1 cellular context compared by ENCODE assay signal in the genomic region with DNA sequence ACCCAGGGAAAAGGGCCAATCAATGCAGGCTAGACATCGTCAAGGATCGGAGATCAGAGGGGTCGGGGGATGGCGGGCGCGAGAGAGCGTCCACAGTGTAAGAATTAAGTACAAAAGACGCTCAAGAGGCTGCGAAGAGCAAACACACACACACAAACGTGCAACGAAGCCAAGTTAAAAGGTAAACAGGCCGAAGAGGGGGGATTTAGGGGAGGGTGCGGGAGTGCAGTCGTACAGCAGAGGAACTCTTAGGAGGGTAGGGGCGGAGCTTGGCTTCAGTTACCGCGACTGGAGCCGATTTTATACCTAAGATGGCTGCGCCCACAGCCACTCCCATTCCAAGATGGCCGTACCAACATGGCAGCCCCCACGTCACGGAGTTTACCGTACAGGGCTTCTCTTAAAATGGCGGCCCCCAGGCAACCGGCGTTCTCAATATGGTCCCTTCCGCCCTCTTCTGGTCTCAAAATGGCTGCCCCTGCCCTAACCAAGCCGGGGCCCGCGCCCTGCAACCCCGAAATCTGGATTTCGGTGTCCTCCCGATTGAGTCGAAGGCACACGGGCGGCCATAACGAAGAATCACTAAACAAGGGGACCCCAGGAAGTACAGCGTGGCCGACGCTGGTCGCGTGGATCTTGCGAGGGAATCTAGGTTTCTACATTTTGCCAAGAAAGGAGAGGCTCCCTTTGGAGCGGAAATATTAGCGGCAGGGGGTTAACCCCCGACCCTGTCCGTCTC.
TF ChIP-seq lines count a peak whose summit lies in the region.

No MANE protein-coding gene starts in this region.

TF ChIP-seq in GM12878, 131 proteins besides CTCF, POLR2A, EP300 and RAD21 (continues in another document):
- TF ChIP-seq SPI1 (IDR thresholded peaks at IDR 0.05; ENCODE audit: borderline replicate concordance, insufficient read depth, low read depth, low read length) (peak; percentile 41; the same call in 1 of the 2 replicates), BHLHE40 (IDR thresholded peaks at IDR 0.05; ENCODE audit: borderline replicate concordance in 1 of 2, low read depth in 2 of 2, low read length in 1 of 2) (peak in 1 of 2 experiments; percentile 13; a peak in 1 of 4 replicates), ZNF217 (IDR thresholded peaks at IDR 0.05) (no peak), POLR2AphosphoS2 (IDR thresholded peaks at IDR 0.05; ENCODE audit: low read depth, low read length) (peak; percentile 93), SP1 (IDR thresholded peaks at IDR 0.05; ENCODE audit: low read depth, low read length) (peak; percentile 64), IKZF2 (IDR thresholded peaks at IDR 0.05) (0 out of 4 replicates have a peak, but pooled peaks of 1 of the 2 experiments have one; percentile 33), ZNF384 (IDR thresholded peaks at IDR 0.05; ENCODE audit: borderline replicate concordance, low read depth, low read length) (no peak), STAT3 (IDR thresholded peaks at IDR 0.05; ENCODE audit: low read depth, low read length) (0 out of 2 replicates have a peak, but pooled peaks have one; percentile 28), CBFB (IDR thresholded peaks at IDR 0.05; ENCODE audit: low read depth) (no peak), RELA (IDR thresholded peaks at IDR 0.05; ENCODE audit: borderline replicate concordance, partially characterized antibody) (peak; percentile 60), FOS (IDR thresholded peaks at IDR 0.05; ENCODE audit: borderline replicate concordance, extremely low read depth, insufficient read length) (no peak), PAX5 (IDR thresholded peaks at IDR 0.05; ENCODE audit: borderline replicate concordance, low read depth, low read length) (0 out of 2 replicates have a peak, but pooled peaks have one; percentile 46), PAX8 (IDR thresholded peaks at IDR 0.05) (no peak), STAT1 (conservative IDR thresholded peaks at IDR 0.05) (0 out of 2 replicates have a peak, but pooled peaks have one; percentile 89), JUNB (IDR thresholded peaks at IDR 0.05) (no peak), LARP7 (IDR thresholded peaks at IDR 0.05) (0 out of 2 replicates have a peak, but pooled peaks have one; percentile 44), HCFC1 (IDR thresholded peaks at IDR 0.05; ENCODE audit: low read length) (peak; percentile 92), MEF2A (IDR thresholded peaks at IDR 0.05; ENCODE audit: insufficient read depth, low read depth, low read length) (peak; percentile 32; the same call in 1 of the 2 replicates), SMAD1 (IDR thresholded peaks at IDR 0.05; ENCODE audit: low read depth, partially characterized antibody) (peak; percentile 54), SRF (IDR thresholded peaks at IDR 0.05; ENCODE audit: low read depth in 2 of 2, low read length in 2 of 2) (peak; percentile 83 to 93), SIX5 (IDR thresholded peaks at IDR 0.05; ENCODE audit: low read depth, low read length, severe bottlenecking) (peak; percentile 84), ZBED1 (IDR thresholded peaks at IDR 0.05; ENCODE audit: borderline replicate concordance) (peak; percentile 87; the same call in 1 of the 2 replicates), SMAD5 (IDR thresholded peaks at IDR 0.05; ENCODE audit: low read depth) (peak; percentile 62), KAT2A (conservative IDR thresholded peaks at IDR 0.05; ENCODE audit: control insufficient read depth, low read depth, low read length) (no peak), CHD1 (IDR thresholded peaks at IDR 0.05; ENCODE audit: low read depth, low read length) (0 out of 2 replicates have a peak, but pooled peaks have one; percentile 71), POLR2AphosphoS5 (IDR thresholded peaks at IDR 0.05; ENCODE audit: low read length) (peak; percentile 85), RB1 (IDR thresholded peaks at IDR 0.05; ENCODE audit: borderline replicate concordance) (peak; percentile 52; the same call in 1 of the 2 replicates), NBN (IDR thresholded peaks at IDR 0.05) (peak; percentile 66), ESRRA (IDR thresholded peaks at IDR 0.05; ENCODE audit: low read length) (peak; percentile 93; the same call in 1 of the 2 replicates), HDGF (IDR thresholded peaks at IDR 0.05) (peak; percentile 88), TCF12 (IDR thresholded peaks at IDR 0.05; ENCODE audit: low read depth, low read length) (no peak), SREBF1 (IDR thresholded peaks at IDR 0.05; ENCODE audit: low read length) (0 out of 2 replicates have a peak, but pooled peaks have one; percentile 30), TCF3 (IDR thresholded peaks at IDR 0.05; ENCODE audit: borderline replicate concordance, insufficient read depth, low read depth, low read length) (no peak), RUNX3 (IDR thresholded peaks at IDR 0.05; ENCODE audit: low read length) (peak; percentile 58), PML (IDR thresholded peaks at IDR 0.05; ENCODE audit: low read length) (peak; percentile 97; the same call in 1 of the 2 replicates), BACH1 (IDR thresholded peaks at IDR 0.05; ENCODE audit: borderline replicate concordance) (0 out of 2 replicates have a peak, but pooled peaks have one; percentile 28)
- TF ChIP-seq, protein P1, sequence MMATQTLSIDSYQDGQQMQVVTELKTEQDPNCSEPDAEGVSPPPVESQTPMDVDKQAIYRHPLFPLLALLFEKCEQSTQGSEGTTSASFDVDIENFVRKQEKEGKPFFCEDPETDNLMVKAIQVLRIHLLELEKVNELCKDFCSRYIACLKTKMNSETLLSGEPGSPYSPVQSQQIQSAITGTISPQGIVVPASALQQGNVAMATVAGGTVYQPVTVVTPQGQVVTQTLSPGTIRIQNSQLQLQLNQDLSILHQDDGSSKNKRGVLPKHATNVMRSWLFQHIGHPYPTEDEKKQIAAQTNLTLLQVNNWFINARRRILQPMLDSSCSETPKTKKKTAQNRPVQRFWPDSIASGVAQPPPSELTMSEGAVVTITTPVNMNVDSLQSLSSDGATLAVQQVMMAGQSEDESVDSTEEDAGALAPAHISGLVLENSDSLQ (IDR thresholded peaks at IDR 0.05): peak; percentile 59
- TF ChIP-seq, protein P2, sequence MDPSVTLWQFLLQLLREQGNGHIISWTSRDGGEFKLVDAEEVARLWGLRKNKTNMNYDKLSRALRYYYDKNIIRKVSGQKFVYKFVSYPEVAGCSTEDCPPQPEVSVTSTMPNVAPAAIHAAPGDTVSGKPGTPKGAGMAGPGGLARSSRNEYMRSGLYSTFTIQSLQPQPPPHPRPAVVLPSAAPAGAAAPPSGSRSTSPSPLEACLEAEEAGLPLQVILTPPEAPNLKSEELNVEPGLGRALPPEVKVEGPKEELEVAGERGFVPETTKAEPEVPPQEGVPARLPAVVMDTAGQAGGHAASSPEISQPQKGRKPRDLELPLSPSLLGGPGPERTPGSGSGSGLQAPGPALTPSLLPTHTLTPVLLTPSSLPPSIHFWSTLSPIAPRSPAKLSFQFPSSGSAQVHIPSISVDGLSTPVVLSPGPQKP (IDR thresholded peaks at IDR 0.05; ENCODE audit: low read depth, low read length): peak; percentile 90
- TF ChIP-seq, protein P3, sequence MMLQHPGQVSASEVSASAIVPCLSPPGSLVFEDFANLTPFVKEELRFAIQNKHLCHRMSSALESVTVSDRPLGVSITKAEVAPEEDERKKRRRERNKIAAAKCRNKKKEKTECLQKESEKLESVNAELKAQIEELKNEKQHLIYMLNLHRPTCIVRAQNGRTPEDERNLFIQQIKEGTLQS (IDR thresholded peaks at IDR 0.05; ENCODE audit: borderline replicate concordance, extremely low read depth, low read depth, low read length): peak; percentile 43; the same call in 1 of the 2 replicates
- TF ChIP-seq, protein P4, sequence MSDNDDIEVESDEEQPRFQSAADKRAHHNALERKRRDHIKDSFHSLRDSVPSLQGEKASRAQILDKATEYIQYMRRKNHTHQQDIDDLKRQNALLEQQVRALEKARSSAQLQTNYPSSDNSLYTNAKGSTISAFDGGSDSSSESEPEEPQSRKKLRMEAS (IDR thresholded peaks at IDR 0.05; ENCODE audit: low read depth, low read length): peak; percentile 76
- TF ChIP-seq, protein P5, sequence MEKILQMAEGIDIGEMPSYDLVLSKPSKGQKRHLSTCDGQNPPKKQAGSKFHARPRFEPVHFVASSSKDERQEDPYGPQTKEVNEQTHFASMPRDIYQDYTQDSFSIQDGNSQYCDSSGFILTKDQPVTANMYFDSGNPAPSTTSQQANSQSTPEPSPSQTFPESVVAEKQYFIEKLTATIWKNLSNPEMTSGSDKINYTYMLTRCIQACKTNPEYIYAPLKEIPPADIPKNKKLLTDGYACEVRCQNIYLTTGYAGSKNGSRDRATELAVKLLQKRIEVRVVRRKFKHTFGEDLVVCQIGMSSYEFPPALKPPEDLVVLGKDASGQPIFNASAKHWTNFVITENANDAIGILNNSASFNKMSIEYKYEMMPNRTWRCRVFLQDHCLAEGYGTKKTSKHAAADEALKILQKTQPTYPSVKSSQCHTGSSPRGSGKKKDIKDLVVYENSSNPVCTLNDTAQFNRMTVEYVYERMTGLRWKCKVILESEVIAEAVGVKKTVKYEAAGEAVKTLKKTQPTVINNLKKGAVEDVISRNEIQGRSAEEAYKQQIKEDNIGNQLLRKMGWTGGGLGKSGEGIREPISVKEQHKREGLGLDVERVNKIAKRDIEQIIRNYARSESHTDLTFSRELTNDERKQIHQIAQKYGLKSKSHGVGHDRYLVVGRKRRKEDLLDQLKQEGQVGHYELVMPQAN (conservative IDR thresholded peaks at IDR 0.05): peak; percentile 52
- TF ChIP-seq, protein P6, sequence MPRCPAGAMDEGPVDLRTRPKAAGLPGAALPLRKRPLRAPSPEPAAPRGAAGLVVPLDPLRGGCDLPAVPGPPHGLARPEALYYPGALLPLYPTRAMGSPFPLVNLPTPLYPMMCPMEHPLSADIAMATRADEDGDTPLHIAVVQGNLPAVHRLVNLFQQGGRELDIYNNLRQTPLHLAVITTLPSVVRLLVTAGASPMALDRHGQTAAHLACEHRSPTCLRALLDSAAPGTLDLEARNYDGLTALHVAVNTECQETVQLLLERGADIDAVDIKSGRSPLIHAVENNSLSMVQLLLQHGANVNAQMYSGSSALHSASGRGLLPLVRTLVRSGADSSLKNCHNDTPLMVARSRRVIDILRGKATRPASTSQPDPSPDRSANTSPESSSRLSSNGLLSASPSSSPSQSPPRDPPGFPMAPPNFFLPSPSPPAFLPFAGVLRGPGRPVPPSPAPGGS (IDR thresholded peaks at IDR 0.05; ENCODE audit: borderline replicate concordance, insufficient read depth, low read depth, low read length, poor library complexity, severe bottlenecking): peak; percentile 73
- TF ChIP-seq, protein P7, sequence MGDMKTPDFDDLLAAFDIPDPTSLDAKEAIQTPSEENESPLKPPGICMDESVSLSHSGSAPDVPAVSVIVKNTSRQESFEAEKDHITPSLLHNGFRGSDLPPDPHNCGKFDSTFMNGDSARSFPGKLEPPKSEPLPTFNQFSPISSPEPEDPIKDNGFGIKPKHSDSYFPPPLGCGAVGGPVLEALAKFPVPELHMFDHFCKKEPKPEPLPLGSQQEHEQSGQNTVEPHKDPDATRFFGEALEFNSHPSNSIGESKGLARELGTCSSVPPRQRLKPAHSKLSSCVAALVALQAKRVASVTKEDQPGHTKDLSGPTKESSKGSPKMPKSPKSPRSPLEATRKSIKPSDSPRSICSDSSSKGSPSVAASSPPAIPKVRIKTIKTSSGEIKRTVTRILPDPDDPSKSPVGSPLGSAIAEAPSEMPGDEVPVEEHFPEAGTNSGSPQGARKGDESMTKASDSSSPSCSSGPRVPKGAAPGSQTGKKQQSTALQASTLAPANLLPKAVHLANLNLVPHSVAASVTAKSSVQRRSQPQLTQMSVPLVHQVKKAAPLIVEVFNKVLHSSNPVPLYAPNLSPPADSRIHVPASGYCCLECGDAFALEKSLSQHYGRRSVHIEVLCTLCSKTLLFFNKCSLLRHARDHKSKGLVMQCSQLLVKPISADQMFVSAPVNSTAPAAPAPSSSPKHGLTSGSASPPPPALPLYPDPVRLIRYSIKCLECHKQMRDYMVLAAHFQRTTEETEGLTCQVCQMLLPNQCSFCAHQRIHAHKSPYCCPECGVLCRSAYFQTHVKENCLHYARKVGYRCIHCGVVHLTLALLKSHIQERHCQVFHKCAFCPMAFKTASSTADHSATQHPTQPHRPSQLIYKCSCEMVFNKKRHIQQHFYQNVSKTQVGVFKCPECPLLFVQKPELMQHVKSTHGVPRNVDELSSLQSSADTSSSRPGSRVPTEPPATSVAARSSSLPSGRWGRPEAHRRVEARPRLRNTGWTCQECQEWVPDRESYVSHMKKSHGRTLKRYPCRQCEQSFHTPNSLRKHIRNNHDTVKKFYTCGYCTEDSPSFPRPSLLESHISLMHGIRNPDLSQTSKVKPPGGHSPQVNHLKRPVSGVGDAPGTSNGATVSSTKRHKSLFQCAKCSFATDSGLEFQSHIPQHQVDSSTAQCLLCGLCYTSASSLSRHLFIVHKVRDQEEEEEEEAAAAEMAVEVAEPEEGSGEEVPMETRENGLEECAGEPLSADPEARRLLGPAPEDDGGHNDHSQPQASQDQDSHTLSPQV (IDR thresholded peaks at IDR 0.05): no peak
- TF ChIP-seq, protein P8, sequence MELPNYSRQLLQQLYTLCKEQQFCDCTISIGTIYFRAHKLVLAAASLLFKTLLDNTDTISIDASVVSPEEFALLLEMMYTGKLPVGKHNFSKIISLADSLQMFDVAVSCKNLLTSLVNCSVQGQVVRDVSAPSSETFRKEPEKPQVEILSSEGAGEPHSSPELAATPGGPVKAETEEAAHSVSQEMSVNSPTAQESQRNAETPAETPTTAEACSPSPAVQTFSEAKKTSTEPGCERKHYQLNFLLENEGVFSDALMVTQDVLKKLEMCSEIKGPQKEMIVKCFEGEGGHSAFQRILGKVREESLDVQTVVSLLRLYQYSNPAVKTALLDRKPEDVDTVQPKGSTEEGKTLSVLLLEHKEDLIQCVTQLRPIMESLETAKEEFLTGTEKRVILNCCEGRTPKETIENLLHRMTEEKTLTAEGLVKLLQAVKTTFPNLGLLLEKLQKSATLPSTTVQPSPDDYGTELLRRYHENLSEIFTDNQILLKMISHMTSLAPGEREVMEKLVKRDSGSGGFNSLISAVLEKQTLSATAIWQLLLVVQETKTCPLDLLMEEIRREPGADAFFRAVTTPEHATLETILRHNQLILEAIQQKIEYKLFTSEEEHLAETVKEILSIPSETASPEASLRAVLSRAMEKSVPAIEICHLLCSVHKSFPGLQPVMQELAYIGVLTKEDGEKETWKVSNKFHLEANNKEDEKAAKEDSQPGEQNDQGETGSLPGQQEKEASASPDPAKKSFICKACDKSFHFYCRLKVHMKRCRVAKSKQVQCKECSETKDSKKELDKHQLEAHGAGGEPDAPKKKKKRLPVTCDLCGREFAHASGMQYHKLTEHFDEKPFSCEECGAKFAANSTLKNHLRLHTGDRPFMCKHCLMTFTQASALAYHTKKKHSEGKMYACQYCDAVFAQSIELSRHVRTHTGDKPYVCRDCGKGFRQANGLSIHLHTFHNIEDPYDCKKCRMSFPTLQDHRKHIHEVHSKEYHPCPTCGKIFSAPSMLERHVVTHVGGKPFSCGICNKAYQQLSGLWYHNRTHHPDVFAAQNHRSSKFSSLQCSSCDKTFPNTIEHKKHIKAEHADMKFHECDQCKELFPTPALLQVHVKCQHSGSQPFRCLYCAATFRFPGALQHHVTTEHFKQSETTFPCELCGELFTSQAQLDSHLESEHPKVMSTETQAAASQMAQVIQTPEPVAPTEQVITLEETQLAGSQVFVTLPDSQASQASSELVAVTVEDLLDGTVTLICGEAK (IDR thresholded peaks at IDR 0.05; ENCODE audit: borderline replicate concordance): peak; percentile 69; the same call in 1 of the 2 replicates
